1 cellular context compared by ENCODE assay signal in the genomic region with DNA sequence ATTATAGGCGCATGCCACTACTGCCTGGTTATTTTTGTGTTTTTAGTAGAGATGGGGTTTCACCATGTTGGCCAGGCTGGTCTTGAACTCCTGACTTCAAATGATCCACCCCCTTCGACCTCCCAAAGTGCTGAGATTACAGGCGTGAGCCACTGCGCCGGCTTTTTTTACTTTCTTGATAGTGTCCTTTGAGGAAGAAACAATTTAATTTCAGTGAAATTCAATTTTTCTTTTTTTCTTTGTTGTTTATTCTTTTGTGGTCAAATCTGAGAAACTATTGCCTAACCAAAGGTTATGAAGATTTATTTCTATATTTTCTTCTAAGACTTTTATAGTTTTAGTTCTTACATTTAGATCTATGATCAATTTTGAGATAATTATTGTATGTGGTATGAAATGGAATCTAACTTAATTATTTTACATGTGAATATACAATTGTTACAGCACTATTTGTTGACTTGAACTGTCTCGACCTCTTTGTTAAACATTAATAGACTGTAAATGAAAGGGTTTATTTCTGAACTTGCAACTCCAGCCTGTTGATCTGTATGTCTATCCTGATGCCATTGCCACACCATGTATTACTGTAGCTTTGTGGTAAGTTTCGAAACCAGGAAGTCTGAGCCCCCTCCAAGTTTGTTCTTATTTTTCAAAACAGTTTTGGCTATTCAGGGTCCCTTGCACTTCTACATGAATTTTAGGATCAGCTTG.
TF ChIP-seq lines count a peak whose summit lies in the region.

No MANE protein-coding gene starts in this region.

TF ChIP-seq in HepG2, 621 proteins besides CTCF, POLR2A, EP300 and RAD21 (continued from another document and continues in another):
- TF ChIP-seq, protein P1, sequence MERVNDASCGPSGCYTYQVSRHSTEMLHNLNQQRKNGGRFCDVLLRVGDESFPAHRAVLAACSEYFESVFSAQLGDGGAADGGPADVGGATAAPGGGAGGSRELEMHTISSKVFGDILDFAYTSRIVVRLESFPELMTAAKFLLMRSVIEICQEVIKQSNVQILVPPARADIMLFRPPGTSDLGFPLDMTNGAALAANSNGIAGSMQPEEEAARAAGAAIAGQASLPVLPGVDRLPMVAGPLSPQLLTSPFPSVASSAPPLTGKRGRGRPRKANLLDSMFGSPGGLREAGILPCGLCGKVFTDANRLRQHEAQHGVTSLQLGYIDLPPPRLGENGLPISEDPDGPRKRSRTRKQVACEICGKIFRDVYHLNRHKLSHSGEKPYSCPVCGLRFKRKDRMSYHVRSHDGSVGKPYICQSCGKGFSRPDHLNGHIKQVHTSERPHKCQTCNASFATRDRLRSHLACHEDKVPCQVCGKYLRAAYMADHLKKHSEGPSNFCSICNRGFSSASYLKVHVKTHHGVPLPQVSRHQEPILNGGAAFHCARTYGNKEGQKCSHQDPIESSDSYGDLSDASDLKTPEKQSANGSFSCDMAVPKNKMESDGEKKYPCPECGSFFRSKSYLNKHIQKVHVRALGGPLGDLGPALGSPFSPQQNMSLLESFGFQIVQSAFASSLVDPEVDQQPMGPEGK (CRISPR knock-in tag; IDR thresholded peaks at IDR 0.05): peak; percentile 67
- TF ChIP-seq TOE1 (CRISPR knock-in tag; IDR thresholded peaks at IDR 0.05) (no peak), PLRG1 (conservative IDR thresholded peaks at IDR 0.05) (no peak), ZNF781 (CRISPR knock-in tag; IDR thresholded peaks at IDR 0.05; ENCODE audit: borderline replicate concordance, not compliant biosample characterization) (no peak), MYC (CRISPR knock-in tag; IDR thresholded peaks at IDR 0.05; ENCODE audit: borderline replicate concordance) (no peak), NFYB (CRISPR knock-in tag; IDR thresholded peaks at IDR 0.05) (no peak), ZNF333 (CRISPR knock-in tag; IDR thresholded peaks at IDR 0.05; ENCODE audit: borderline replicate concordance) (no peak), KAT8 (CRISPR knock-in tag; IDR thresholded peaks at IDR 0.05) (peak; percentile 57; the same call in 1 of the 2 replicates), KLF13 (CRISPR knock-in tag; IDR thresholded peaks at IDR 0.05) (no peak), ELF1 (CRISPR knock-in tag; IDR thresholded peaks at IDR 0.05) (peak; percentile 89), RORA (CRISPR knock-in tag; IDR thresholded peaks at IDR 0.05) (no peak), BORCS8-MEF2B (CRISPR knock-in tag; IDR thresholded peaks at IDR 0.05) (no peak), ZNF816 (CRISPR knock-in tag; IDR thresholded peaks at IDR 0.05; ENCODE audit: borderline replicate concordance) (no peak), PTBP1 (IDR thresholded peaks at IDR 0.05; ENCODE audit: low read depth, low read length, poor library complexity, severe bottlenecking) (no peak), FOXM1 (CRISPR knock-in tag; IDR thresholded peaks at IDR 0.05) (no peak), GZF1 (CRISPR knock-in tag; IDR thresholded peaks at IDR 0.05) (no peak), ZFP90 (CRISPR knock-in tag; IDR thresholded peaks at IDR 0.05; ENCODE audit: borderline replicate concordance) (no peak), ZNF326 (CRISPR knock-in tag; IDR thresholded peaks at IDR 0.05; ENCODE audit: borderline replicate concordance) (no peak), MED13 (CRISPR knock-in tag; IDR thresholded peaks at IDR 0.05) (no peak), ZNF501 (CRISPR knock-in tag; IDR thresholded peaks at IDR 0.05) (no peak), SKI (IDR thresholded peaks at IDR 0.05; ENCODE audit: partially characterized antibody) (peak; percentile 89), HNRNPUL1 (IDR thresholded peaks at IDR 0.05; ENCODE audit: low read depth, low read length) (peak; percentile 98)
- TF ChIP-seq, protein P2, sequence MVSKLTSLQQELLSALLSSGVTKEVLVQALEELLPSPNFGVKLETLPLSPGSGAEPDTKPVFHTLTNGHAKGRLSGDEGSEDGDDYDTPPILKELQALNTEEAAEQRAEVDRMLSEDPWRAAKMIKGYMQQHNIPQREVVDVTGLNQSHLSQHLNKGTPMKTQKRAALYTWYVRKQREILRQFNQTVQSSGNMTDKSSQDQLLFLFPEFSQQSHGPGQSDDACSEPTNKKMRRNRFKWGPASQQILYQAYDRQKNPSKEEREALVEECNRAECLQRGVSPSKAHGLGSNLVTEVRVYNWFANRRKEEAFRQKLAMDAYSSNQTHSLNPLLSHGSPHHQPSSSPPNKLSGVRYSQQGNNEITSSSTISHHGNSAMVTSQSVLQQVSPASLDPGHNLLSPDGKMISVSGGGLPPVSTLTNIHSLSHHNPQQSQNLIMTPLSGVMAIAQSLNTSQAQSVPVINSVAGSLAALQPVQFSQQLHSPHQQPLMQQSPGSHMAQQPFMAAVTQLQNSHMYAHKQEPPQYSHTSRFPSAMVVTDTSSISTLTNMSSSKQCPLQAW (CRISPR knock-in tag; IDR thresholded peaks at IDR 0.05): peak; percentile 85
- TF ChIP-seq, protein P3, sequence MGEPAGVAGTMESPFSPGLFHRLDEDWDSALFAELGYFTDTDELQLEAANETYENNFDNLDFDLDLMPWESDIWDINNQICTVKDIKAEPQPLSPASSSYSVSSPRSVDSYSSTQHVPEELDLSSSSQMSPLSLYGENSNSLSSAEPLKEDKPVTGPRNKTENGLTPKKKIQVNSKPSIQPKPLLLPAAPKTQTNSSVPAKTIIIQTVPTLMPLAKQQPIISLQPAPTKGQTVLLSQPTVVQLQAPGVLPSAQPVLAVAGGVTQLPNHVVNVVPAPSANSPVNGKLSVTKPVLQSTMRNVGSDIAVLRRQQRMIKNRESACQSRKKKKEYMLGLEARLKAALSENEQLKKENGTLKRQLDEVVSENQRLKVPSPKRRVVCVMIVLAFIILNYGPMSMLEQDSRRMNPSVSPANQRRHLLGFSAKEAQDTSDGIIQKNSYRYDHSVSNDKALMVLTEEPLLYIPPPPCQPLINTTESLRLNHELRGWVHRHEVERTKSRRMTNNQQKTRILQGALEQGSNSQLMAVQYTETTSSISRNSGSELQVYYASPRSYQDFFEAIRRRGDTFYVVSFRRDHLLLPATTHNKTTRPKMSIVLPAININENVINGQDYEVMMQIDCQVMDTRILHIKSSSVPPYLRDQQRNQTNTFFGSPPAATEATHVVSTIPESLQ (CRISPR knock-in tag; conservative IDR thresholded peaks at IDR 0.05): no peak
- TF ChIP-seq, protein P4, sequence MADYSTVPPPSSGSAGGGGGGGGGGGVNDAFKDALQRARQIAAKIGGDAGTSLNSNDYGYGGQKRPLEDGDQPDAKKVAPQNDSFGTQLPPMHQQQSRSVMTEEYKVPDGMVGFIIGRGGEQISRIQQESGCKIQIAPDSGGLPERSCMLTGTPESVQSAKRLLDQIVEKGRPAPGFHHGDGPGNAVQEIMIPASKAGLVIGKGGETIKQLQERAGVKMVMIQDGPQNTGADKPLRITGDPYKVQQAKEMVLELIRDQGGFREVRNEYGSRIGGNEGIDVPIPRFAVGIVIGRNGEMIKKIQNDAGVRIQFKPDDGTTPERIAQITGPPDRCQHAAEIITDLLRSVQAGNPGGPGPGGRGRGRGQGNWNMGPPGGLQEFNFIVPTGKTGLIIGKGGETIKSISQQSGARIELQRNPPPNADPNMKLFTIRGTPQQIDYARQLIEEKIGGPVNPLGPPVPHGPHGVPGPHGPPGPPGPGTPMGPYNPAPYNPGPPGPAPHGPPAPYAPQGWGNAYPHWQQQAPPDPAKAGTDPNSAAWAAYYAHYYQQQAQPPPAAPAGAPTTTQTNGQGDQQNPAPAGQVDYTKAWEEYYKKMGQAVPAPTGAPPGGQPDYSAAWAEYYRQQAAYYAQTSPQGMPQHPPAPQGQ (CRISPR knock-in tag; IDR thresholded peaks at IDR 0.05; ENCODE audit: borderline replicate concordance): no peak
- TF ChIP-seq, protein P5, sequence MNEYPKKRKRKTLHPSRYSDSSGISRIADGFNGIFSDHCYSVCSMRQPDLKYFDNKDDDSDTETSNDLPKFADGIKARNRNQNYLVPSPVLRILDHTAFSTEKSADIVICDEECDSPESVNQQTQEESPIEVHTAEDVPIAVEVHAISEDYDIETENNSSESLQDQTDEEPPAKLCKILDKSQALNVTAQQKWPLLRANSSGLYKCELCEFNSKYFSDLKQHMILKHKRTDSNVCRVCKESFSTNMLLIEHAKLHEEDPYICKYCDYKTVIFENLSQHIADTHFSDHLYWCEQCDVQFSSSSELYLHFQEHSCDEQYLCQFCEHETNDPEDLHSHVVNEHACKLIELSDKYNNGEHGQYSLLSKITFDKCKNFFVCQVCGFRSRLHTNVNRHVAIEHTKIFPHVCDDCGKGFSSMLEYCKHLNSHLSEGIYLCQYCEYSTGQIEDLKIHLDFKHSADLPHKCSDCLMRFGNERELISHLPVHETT (CRISPR knock-in tag; conservative IDR thresholded peaks at IDR 0.05): no peak
- TF ChIP-seq, protein P6, sequence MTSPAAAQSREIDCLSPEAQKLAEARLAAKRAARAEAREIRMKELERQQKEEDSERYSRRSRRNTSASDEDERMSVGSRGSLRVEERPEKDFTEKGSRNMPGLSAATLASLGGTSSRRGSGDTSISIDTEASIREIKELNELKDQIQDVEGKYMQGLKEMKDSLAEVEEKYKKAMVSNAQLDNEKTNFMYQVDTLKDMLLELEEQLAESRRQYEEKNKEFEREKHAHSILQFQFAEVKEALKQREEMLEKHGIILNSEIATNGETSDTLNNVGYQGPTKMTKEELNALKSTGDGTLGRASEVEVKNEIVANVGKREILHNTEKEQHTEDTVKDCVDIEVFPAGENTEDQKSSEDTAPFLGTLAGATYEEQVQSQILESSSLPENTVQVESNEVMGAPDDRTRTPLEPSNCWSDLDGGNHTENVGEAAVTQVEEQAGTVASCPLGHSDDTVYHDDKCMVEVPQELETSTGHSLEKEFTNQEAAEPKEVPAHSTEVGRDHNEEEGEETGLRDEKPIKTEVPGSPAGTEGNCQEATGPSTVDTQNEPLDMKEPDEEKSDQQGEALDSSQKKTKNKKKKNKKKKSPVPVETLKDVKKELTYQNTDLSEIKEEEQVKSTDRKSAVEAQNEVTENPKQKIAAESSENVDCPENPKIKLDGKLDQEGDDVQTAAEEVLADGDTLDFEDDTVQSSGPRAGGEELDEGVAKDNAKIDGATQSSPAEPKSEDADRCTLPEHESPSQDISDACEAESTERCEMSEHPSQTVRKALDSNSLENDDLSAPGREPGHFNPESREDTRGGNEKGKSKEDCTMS (CRISPR knock-in tag; conservative IDR thresholded peaks at IDR 0.05): no peak
- TF ChIP-seq, protein P7, sequence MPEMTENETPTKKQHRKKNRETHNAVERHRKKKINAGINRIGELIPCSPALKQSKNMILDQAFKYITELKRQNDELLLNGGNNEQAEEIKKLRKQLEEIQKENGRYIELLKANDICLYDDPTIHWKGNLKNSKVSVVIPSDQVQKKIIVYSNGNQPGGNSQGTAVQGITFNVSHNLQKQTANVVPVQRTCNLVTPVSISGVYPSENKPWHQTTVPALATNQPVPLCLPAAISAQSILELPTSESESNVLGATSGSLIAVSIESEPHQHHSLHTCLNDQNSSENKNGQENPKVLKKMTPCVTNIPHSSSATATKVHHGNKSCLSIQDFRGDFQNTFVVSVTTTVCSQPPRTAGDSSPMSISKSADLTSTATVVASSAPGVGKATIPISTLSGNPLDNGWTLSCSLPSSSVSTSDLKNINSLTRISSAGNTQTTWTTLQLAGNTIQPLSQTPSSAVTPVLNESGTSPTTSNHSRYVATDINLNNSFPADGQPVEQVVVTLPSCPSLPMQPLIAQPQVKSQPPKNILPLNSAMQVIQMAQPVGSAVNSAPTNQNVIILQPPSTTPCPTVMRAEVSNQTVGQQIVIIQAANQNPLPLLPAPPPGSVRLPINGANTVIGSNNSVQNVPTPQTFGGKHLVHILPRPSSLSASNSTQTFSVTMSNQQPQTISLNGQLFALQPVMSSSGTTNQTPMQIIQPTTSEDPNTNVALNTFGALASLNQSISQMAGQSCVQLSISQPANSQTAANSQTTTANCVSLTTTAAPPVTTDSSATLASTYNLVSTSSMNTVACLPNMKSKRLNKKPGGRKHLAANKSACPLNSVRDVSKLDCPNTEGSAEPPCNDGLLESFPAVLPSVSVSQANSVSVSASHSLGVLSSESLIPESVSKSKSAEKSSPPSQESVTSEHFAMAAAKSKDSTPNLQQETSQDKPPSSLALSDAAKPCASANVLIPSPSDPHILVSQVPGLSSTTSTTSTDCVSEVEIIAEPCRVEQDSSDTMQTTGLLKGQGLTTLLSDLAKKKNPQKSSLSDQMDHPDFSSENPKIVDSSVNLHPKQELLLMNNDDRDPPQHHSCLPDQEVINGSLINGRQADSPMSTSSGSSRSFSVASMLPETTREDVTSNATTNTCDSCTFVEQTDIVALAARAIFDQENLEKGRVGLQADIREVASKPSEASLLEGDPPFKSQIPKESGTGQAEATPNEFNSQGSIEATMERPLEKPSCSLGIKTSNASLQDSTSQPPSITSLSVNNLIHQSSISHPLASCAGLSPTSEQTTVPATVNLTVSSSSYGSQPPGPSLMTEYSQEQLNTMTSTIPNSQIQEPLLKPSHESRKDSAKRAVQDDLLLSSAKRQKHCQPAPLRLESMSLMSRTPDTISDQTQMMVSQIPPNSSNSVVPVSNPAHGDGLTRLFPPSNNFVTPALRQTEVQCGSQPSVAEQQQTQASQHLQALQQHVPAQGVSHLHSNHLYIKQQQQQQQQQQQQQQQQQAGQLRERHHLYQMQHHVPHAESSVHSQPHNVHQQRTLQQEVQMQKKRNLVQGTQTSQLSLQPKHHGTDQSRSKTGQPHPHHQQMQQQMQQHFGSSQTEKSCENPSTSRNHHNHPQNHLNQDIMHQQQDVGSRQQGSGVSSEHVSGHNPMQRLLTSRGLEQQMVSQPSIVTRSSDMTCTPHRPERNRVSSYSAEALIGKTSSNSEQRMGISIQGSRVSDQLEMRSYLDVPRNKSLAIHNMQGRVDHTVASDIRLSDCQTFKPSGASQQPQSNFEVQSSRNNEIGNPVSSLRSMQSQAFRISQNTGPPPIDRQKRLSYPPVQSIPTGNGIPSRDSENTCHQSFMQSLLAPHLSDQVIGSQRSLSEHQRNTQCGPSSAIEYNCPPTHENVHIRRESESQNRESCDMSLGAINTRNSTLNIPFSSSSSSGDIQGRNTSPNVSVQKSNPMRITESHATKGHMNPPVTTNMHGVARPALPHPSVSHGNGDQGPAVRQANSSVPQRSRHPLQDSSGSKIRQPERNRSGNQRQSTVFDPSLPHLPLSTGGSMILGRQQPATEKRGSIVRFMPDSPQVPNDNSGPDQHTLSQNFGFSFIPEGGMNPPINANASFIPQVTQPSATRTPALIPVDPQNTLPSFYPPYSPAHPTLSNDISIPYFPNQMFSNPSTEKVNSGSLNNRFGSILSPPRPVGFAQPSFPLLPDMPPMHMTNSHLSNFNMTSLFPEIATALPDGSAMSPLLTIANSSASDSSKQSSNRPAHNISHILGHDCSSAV (CRISPR knock-in tag; IDR thresholded peaks at IDR 0.05; ENCODE audit: borderline replicate concordance): no peak
- TF ChIP-seq, protein P8, sequence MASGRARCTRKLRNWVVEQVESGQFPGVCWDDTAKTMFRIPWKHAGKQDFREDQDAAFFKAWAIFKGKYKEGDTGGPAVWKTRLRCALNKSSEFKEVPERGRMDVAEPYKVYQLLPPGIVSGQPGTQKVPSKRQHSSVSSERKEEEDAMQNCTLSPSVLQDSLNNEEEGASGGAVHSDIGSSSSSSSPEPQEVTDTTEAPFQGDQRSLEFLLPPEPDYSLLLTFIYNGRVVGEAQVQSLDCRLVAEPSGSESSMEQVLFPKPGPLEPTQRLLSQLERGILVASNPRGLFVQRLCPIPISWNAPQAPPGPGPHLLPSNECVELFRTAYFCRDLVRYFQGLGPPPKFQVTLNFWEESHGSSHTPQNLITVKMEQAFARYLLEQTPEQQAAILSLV (CRISPR knock-in tag; IDR thresholded peaks at IDR 0.05; ENCODE audit: borderline replicate concordance): no peak
- TF ChIP-seq, protein P9, sequence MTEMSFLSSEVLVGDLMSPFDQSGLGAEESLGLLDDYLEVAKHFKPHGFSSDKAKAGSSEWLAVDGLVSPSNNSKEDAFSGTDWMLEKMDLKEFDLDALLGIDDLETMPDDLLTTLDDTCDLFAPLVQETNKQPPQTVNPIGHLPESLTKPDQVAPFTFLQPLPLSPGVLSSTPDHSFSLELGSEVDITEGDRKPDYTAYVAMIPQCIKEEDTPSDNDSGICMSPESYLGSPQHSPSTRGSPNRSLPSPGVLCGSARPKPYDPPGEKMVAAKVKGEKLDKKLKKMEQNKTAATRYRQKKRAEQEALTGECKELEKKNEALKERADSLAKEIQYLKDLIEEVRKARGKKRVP (CRISPR knock-in tag; IDR thresholded peaks at IDR 0.05): peak in 1 of 2 experiments; percentile 45; a peak in 1 of 4 replicates
